Comparison of ENCODE assay signal across 19 cellular contexts in the genomic region with DNA sequence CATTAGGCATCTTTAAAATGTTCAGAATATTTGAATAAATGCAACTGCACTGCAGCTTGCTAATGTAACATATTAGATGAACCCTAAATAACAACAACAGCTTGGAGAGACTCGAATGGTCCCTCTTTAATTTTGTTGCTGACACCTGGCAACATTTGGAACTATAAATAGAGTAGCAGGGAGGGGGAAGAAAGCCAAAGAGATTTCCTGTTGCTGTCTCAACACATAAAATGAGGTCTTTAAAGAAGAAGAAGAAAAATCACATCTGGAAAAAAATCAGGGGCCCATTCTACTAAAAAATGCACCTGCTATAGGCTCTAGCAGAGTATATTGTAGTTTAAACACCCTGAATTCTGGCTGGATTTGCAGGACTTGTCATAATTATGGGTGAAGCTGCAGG. TPM values are rescaled to one million over a fixed set of nuclear protein-coding genes. Genes with fewer than 3 reads are reported as not detected.
A peak's percentile ranks its signal among the peaks of the same experiment; 100 is the strongest.
DNase-seq lines count a peak whose midpoint lies in the region; ATAC-seq and TF ChIP-seq lines count a peak whose summit lies in the region.
"Had no signal": no experiment of that assay in that cellular context is flagged by ENCODE, and none has a peak within 500 bp of the region (broad histone marks: within the 10 kb centered on the region; RNA-seq: fewer than 3 reads in every experiment).

No MANE protein-coding gene starts in this region.

- H3K4me2 ChIP-seq in DND-41 (ENCODE audit: insufficient read depth, low read length): no peak overlapping the region
- H3K4me2 ChIP-seq in MM.1S (ENCODE audit: low read depth, low read length): peak overlapping the region; percentile 45; the same call in 1 of the 2 replicates

- H3K9ac ChIP-seq in DND-41 (ENCODE audit: low read depth, low read length): no peak overlapping the region
- H3K9ac ChIP-seq in MM.1S (ENCODE audit: low read length): no peak overlapping the region; the same call in 1 of the 2 replicates

- H3K36me3 ChIP-seq in DND-41 (ENCODE audit: insufficient read depth, low read length) (no peaks in the 10 kb centered on the region), MM.1S (replicated peaks; ENCODE audit: insufficient read depth, low read length) (no peaks in the 10 kb centered on the region)
- H3K36me3 ChIP-seq: BE2C had no signal

- H4K20me1 ChIP-seq in DND-41 (ENCODE audit: insufficient read depth, low read length) (no peaks in the 10 kb centered on the region), MM.1S (ENCODE audit: insufficient read depth, low read length) (no peaks in the 10 kb centered on the region)

- POLR2A ChIA-PET in WTC11 (lab: Charles Lee): interaction anchor here (0.6 to 1.2 kb wide), 2 partner anchors 8 to 30 kb away, joined by 3 read pairs; no protein-coding TSS in a partner anchor

- H3F3A ChIP-seq in MM.1S (ENCODE audit: insufficient read depth, low read length): peaks cover 5% of the 10 kb centered on the region

- ATAC-seq in DND-41 (ENCODE audit: insufficient read depth, low read depth) (peak; percentile 74), WTC11 (no peak), HG03135 (IDR thresholded peaks at IDR 0.05; ENCODE audit: unreplicated experiment) (no peak)
- ATAC-seq: HCT116, HepG2 had no signal

- H3K4me3 ChIP-seq in DND-41 (ENCODE audit: low read depth in 1 of 2, low read length in 2 of 2): no peak overlapping the region
- H3K4me3 ChIP-seq in MM.1S (ENCODE audit: low read length): no peak overlapping the region

- H3K9me3 ChIP-seq in DND-41 (ENCODE audit: insufficient read depth, low read length, severe bottlenecking) (no peaks in the 10 kb centered on the region), MM.1S (replicated peaks; ENCODE audit: insufficient read depth, low read length) (no peaks in the 10 kb centered on the region)
- H3K9me3 ChIP-seq: BE2C had no signal

- no peaks in the 10 kb centered on the region for H3K27me3 Mint-ChIP-seq in WTC11 (ENCODE audit: low read depth)
- H3K27me3 Mint-ChIP-seq: IgD-negative memory B cell had no signal

- no peaks in the 10 kb centered on the region for H3K9me3 Mint-ChIP-seq in WTC11

- no peaks in the 10 kb centered on the region for H3K79me2 ChIP-seq in DND-41 (ENCODE audit: insufficient read depth, low read length)
- H3K79me2 ChIP-seq in MM.1S (ENCODE audit: low read length): no peaks in the 10 kb centered on the region

- no peaks in the 10 kb centered on the region for H3K9me2 ChIP-seq in MM.1S (replicated peaks; ENCODE audit: insufficient read depth, low read length)

- TF ChIP-seq CTCF in DND-41 (IDR thresholded peaks at IDR 0.05; ENCODE audit: borderline replicate concordance, extremely low read depth, low read length, poor library complexity, severe bottlenecking) (no peak), MM.1S (IDR thresholded peaks at IDR 0.05; ENCODE audit: low read length) (no peak), WTC11 (IDR thresholded peaks at IDR 0.05) (no peak)

- DNase-seq in DND-41 (no peak), MM.1S (peak; percentile 61), WTC11 (ENCODE audit: low spot score) (no peak), NCI-H2171 treated with DMSO at 0.1 percent for 48 hours (lab: John Stamatoyannopoulos, UW) (no peak), putamen (ENCODE audit: low spot score) (no peak)
- DNase-seq: ACHN; BE2C; CD4-positive, alpha-beta memory T cell; DMS153; DMS79; GF-D8; GOT3; H7; HFFc6 had no signal

- H3K27ac Mint-ChIP-seq in WTC11: peak overlapping the region; percentile 20; the same call in 1 of the 2 replicates
- H3K27ac Mint-ChIP-seq: CD14-positive monocyte; CD4-positive, alpha-beta memory T cell; HFFc6; IgD-negative memory B cell had no signal

- H3K36me3 Mint-ChIP-seq in WTC11: no peaks in the 10 kb centered on the region
- H3K36me3 Mint-ChIP-seq: CD14-positive monocyte; CD4-positive, alpha-beta memory T cell; IgD-negative memory B cell had no signal

- H3K4me3 Mint-ChIP-seq in WTC11: no peak overlapping the region
- H3K4me3 Mint-ChIP-seq: CD14-positive monocyte; CD4-positive, alpha-beta memory T cell; HFFc6; IgD-negative memory B cell had no signal

- CTCF ChIA-PET in WTC11 (lab: Charles Lee): interaction anchor here (1.3 kb wide), 1 partner anchor 9 kb away, joined by 4 read pairs; no protein-coding TSS in a partner anchor

- H3K27me3 ChIP-seq in DND-41 (ENCODE audit: insufficient read depth, low read length, poor library complexity): no peaks in the 10 kb centered on the region
- H3K27me3 ChIP-seq in MM.1S (replicated peaks; ENCODE audit: insufficient read depth, low read length): no peaks in the 10 kb centered on the region
- H3K27me3 ChIP-seq: BE2C had no signal

- no peak overlapping the region for H2AFZ ChIP-seq in DND-41 (ENCODE audit: low read depth, low read length)
- H2AFZ ChIP-seq in MM.1S (ENCODE audit: low read length): peak overlapping the region; percentile 35

- H3K4me1 ChIP-seq in DND-41 (ENCODE audit: insufficient read depth, low read length): peaks cover 13% of the 10 kb centered on the region
- H3K4me1 ChIP-seq in MM.1S (ENCODE audit: low read length): peaks cover 23% of the 10 kb centered on the region
- H3K4me1 ChIP-seq: BE2C had no signal

- H3K4me1 Mint-ChIP-seq in WTC11: peaks cover 49% of the 10 kb centered on the region
- H3K4me1 Mint-ChIP-seq: CD14-positive monocyte; CD4-positive, alpha-beta memory T cell had no signal

- H3K27ac ChIP-seq in DND-41 (ENCODE audit: low read length): no peak overlapping the region
- H3K27ac ChIP-seq in MM.1S (ENCODE audit: low read length): peak overlapping the region; percentile 74

TF ChIP-seq in WTC11, 78 proteins besides CTCF, POLR2A, EP300 and RAD21:
- TF ChIP-seq, protein P1, sequence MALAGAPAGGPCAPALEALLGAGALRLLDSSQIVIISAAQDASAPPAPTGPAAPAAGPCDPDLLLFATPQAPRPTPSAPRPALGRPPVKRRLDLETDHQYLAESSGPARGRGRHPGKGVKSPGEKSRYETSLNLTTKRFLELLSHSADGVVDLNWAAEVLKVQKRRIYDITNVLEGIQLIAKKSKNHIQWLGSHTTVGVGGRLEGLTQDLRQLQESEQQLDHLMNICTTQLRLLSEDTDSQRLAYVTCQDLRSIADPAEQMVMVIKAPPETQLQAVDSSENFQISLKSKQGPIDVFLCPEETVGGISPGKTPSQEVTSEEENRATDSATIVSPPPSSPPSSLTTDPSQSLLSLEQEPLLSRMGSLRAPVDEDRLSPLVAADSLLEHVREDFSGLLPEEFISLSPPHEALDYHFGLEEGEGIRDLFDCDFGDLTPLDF (CRISPR knock-in tag; IDR thresholded peaks at IDR 0.05): no peak
- TF ChIP-seq, protein P2, sequence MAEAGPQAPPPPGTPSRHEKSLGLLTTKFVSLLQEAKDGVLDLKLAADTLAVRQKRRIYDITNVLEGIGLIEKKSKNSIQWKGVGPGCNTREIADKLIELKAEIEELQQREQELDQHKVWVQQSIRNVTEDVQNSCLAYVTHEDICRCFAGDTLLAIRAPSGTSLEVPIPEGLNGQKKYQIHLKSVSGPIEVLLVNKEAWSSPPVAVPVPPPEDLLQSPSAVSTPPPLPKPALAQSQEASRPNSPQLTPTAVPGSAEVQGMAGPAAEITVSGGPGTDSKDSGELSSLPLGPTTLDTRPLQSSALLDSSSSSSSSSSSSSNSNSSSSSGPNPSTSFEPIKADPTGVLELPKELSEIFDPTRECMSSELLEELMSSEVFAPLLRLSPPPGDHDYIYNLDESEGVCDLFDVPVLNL (CRISPR knock-in tag; IDR thresholded peaks at IDR 0.05; ENCODE audit: borderline replicate concordance, low read depth): no peak
- TF ChIP-seq, protein P3, sequence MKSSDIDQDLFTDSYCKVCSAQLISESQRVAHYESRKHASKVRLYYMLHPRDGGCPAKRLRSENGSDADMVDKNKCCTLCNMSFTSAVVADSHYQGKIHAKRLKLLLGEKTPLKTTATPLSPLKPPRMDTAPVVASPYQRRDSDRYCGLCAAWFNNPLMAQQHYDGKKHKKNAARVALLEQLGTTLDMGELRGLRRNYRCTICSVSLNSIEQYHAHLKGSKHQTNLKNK (CRISPR knock-in tag; IDR thresholded peaks at IDR 0.05): no peak
- TF ChIP-seq, protein P4, sequence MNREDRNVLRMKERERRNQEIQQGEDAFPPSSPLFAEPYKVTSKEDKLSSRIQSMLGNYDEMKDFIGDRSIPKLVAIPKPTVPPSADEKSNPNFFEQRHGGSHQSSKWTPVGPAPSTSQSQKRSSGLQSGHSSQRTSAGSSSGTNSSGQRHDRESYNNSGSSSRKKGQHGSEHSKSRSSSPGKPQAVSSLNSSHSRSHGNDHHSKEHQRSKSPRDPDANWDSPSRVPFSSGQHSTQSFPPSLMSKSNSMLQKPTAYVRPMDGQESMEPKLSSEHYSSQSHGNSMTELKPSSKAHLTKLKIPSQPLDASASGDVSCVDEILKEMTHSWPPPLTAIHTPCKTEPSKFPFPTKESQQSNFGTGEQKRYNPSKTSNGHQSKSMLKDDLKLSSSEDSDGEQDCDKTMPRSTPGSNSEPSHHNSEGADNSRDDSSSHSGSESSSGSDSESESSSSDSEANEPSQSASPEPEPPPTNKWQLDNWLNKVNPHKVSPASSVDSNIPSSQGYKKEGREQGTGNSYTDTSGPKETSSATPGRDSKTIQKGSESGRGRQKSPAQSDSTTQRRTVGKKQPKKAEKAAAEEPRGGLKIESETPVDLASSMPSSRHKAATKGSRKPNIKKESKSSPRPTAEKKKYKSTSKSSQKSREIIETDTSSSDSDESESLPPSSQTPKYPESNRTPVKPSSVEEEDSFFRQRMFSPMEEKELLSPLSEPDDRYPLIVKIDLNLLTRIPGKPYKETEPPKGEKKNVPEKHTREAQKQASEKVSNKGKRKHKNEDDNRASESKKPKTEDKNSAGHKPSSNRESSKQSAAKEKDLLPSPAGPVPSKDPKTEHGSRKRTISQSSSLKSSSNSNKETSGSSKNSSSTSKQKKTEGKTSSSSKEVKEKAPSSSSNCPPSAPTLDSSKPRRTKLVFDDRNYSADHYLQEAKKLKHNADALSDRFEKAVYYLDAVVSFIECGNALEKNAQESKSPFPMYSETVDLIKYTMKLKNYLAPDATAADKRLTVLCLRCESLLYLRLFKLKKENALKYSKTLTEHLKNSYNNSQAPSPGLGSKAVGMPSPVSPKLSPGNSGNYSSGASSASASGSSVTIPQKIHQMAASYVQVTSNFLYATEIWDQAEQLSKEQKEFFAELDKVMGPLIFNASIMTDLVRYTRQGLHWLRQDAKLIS (CRISPR knock-in tag; IDR thresholded peaks at IDR 0.05; ENCODE audit: borderline replicate concordance): no peak
- TF ChIP-seq FOXP1 (CRISPR knock-in tag; IDR thresholded peaks at IDR 0.05; ENCODE audit: borderline replicate concordance): no peak
- no peak for TF ChIP-seq ESRRA (CRISPR knock-in tag; IDR thresholded peaks at IDR 0.05; ENCODE audit: borderline replicate concordance)

RNA-seq across cellular contexts. Expression of a gene that starts 49.9 kb away (rescaled TPM):
- 774 to 901 TPM (median 898 TPM) in 3 replicates for total RNA-seq in WTC11 (2021)
- total RNA-seq: CD4-positive, alpha-beta memory T cell; HepG2 had no signal
